Comparison of ENCODE assay signal across 11 cellular contexts in the genomic region with DNA sequence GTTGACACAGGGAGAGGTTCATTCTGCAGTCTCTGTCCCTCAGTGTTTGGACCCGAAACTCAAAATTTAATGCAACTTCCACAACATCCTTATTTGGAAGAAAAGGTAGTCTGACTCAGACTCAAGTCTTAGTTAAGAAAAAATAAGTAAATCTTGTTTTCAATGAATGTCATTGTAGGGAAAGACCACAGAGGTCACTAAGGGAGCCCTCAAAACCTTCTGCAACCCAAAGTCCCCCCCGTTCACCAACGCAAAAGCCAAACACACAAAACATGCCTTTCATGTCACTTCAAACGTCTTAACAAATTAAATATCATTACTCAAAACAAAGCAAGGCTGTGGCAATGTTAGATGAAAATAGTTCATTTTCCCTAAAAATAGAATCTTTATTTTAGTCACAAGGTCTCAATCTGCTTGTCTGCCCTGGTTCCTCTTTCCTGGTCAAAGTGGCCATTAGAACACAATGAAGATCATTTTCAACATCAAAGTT. TPM values are rescaled to one million over a fixed set of nuclear protein-coding genes. Genes with fewer than 3 reads are reported as not detected.
DNase-seq lines count a peak whose midpoint lies in the region; ATAC-seq lines count a peak whose summit lies in the region.
"Had no signal": no experiment of that assay in that cellular context is flagged by ENCODE, and none has a peak within 500 bp of the region (broad histone marks: within the 10 kb centered on the region; RNA-seq: fewer than 3 reads in every experiment).

No MANE protein-coding gene starts in this region.

- DNase-seq in RPMI8226, result peak; percentile 33
- no peak for DNase-seq in NCI-H510A (lab: John Stamatoyannopoulos, UW)
- no peak for DNase-seq in ureter (ENCODE audit: low spot score)
- no peak for DNase-seq in hypothalamus (lab: John Stamatoyannopoulos, UW)
- no peak for DNase-seq in NCI-H146 (lab: John Stamatoyannopoulos, UW)
- DNase-seq: COR-L47, NCI-H446 treated with DMSO at 0.1 percent for 48 hours, occipital lobe had no signal

- peak; percentile 85 for ATAC-seq in GM18511 (IDR thresholded peaks at IDR 0.05; ENCODE audit: unreplicated experiment)
- peak; percentile 68 for ATAC-seq in GM21526 (IDR thresholded peaks at IDR 0.05; ENCODE audit: low FRiP score, unreplicated experiment)
- ATAC-seq in HG03280 (IDR thresholded peaks at IDR 0.05; ENCODE audit: unreplicated experiment), result peak; percentile 41

RNA-seq across cellular contexts. Expression of a gene that starts 20.9 kb away (rescaled TPM):
- 0.55 TPM for total RNA-seq in ureter
